Comparison of ENCODE assay signal across 18 cellular contexts in the genomic region with DNA sequence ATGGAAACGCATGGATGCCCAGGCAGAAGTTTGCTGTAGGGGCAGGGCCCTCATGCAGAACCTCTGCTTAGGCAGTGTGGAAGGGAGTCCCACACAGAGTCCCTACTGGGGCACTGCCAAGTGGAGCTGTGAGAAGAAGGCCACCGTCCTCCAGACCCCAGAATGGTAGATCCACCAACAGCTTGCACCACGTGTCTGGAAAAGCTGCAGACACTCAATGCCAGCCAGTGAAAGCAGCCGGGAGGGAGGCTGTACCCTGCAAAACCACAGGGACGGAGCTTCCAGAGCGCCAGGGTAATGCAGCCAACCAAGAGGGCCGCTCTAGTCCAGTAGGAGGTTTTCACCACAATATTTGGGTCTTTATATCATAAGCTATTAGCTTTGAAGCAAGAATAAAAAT.
"Had no signal": no experiment of that assay in that cellular context is flagged by ENCODE, and none has a peak within 500 bp of the region (broad histone marks: within the 10 kb centered on the region; RNA-seq: fewer than 3 reads in every experiment).

No MANE protein-coding gene starts in this region.

- H3K27ac ChIP-seq: coronary artery, dorsolateral prefrontal cortex, esophagus muscularis mucosa, foreskin keratinocyte, gastroesophageal sphincter, heart right ventricle, left ventricle myocardium inferior, lower lobe of right lung had no signal

- H3K4me1 ChIP-seq: esophagus muscularis mucosa, foreskin keratinocyte, gastroesophageal sphincter, heart right ventricle, left ventricle myocardium inferior, lower lobe of right lung had no signal

- H3K9me3 ChIP-seq: esophagus muscularis mucosa, left ventricle myocardium inferior, lower lobe of right lung had no signal

- DNase-seq: dermis blood vessel endothelial cell; dorsolateral prefrontal cortex; effector CD4-positive, alpha-beta T cell; effector memory CD4-positive, alpha-beta T cell; foreskin keratinocyte; glutamatergic neuron; heart right ventricle; hippocampal formation; kidney glomerular epithelial cell; left colon; left ventricle myocardium inferior; lower lobe of right lung; mesenchymal stem cell; midbrain had no signal

- H3K4me3 ChIP-seq: coronary artery, dorsolateral prefrontal cortex, esophagus muscularis mucosa, gastroesophageal sphincter, heart right ventricle, left ventricle myocardium inferior, lower lobe of right lung had no signal

- ATAC-seq: foreskin keratinocyte, gastroesophageal sphincter, heart right ventricle, left colon, left lobe of liver, lower lobe of right lung had no signal

- H3K27me3 ChIP-seq: dorsolateral prefrontal cortex had no signal

- H3K36me3 ChIP-seq: esophagus muscularis mucosa, gastroesophageal sphincter, heart right ventricle, left ventricle myocardium inferior, lower lobe of right lung had no signal
